ENCODE assay signal across 13 cellular contexts in the genomic region with DNA sequence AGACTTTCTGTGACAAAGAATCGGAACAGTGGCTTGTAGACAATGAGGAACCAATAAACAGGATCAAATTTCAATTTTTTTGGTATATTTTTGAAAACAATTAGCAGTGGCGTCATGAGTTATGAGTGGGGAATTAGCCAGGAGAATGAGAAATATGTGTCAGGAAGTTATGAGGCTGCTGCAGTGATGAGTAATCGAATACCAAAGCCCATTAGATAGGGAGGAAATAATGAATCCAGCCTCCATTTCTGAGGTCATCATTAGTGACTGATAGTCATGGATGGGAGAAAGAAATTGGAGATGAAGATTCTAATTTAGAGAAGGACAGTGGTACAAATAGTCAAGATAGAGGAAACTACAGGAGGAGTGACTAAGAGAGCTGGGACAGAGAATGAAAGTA.
DNase-seq lines count a peak whose midpoint lies in the region; ATAC-seq, FAIRE-seq and TF ChIP-seq lines count a peak whose summit lies in the region.
"Had no signal": no experiment of that assay in that cellular context is flagged by ENCODE, and none has a peak within 500 bp of the region (broad histone marks: within the 10 kb centered on the region; RNA-seq: fewer than 3 reads in every experiment).

No MANE protein-coding gene starts in this region.

- no peak for TF ChIP-seq POLR2A in A549 (IDR thresholded peaks at IDR 0.05; ENCODE audit: low read length)

- peaks cover 18% of the 10 kb centered on the region; the same call in 2 of the 3 replicates for H3K4me1 ChIP-seq in A549
- H3K4me1 ChIP-seq: upper lobe of left lung had no signal

- FAIRE-seq in A549 (lab: Jason Lieb, UNC), result peak; percentile 51
- FAIRE-seq: kidney had no signal

- no peak for TF ChIP-seq CTCF in A549 (IDR thresholded peaks at IDR 0.05)
- TF ChIP-seq CTCF in HFF-Myc (IDR thresholded peaks at IDR 0.05; ENCODE audit: low read depth, low read length, missing control alignments), result no peak

- no peak for TF ChIP-seq RAD21 in A549 (conservative IDR thresholded peaks at IDR 0.05 in 1 of 2, IDR thresholded peaks at IDR 0.05 in 1 of 2)

- no peak overlapping the region for H3K27ac ChIP-seq in A549
- H3K27ac ChIP-seq: upper lobe of left lung had no signal

- TF ChIP-seq EP300 in A549 (IDR thresholded peaks at IDR 0.05), result no peak

- ATAC-seq in A549, result peak in 1 of 2 experiments; percentile 54; a peak in 2 of 6 replicates
- ATAC-seq in GM18502 (IDR thresholded peaks at IDR 0.05; ENCODE audit: poor library complexity, unreplicated experiment), result no peak
- no peak for ATAC-seq in GM21619 (IDR thresholded peaks at IDR 0.05; ENCODE audit: unreplicated experiment)
- no peak for ATAC-seq in HG03469 (IDR thresholded peaks at IDR 0.05; ENCODE audit: unreplicated experiment)
- ATAC-seq: natural killer cell treated with Interleukin-12 subunit alpha and Interleukin-12 subunit beta and Interleukin-15 and Interleukin-18, amount 100 ng/mL, for 72 hours had no signal

- POLR2A ChIA-PET in A549 (lab: Yijun Ruan, JAX), result no interaction called here

- WGBS in A549 (ENCODE audit: missing lambda C conversion rate), result 15% methylated on average over 3 of the region's 3 CpGs

- no peaks in the 10 kb centered on the region for H3K9me3 ChIP-seq in A549
- H3K9me3 ChIP-seq: upper lobe of left lung had no signal

- H3K4me2 ChIP-seq in A549, result peak overlapping the region; percentile 34

- DNase-seq in A549 (ENCODE audit: low read depth in 1 of 2, low spot score in 1 of 2) (peak in 1 of 2 experiments; percentile 17), HFF-Myc (ENCODE audit: extremely low read depth, low read depth) (peak; percentile 1), amniotic stem cell (lab: John Stamatoyannopoulos, UW) (peak; percentile 41), glomerular endothelial cell (ENCODE audit: extremely low read depth, low read depth, low spot score) (peak; percentile 72), NCI-H526 treated with DMSO at 0.1 percent for 48 hours (lab: John Stamatoyannopoulos, UW) (no peak)
- DNase-seq: activated CD4-positive, alpha-beta T cell treated with anti-CD3 and anti-CD28 coated beads for 1 hour; kidney; NCI-H1436; upper lobe of left lung had no signal

- H3K4me3 ChIP-seq in A549 (no peak overlapping the region), HFF-Myc (replicated peaks; ENCODE audit: low read depth, low read length) (no peak overlapping the region)
- H3K4me3 ChIP-seq: upper lobe of left lung had no signal

- CTCF ChIA-PET in A549 (lab: Yijun Ruan, JAX), result no interaction called here

TF ChIP-seq in A549, 52 proteins besides CTCF, POLR2A, EP300 and RAD21:
- TF ChIP-seq FOSL2 (IDR thresholded peaks at IDR 0.05) (no peak), FOSL2 (CRISPR knock-in tag; IDR thresholded peaks at IDR 0.05) (peak; percentile 51; the same call in 1 of the 2 replicates), CHD2 (IDR thresholded peaks at IDR 0.05; ENCODE audit: low read length, partially characterized antibody) (no peak)
TF ChIP-seq in A549: peak in this region for 1.
